ENCODE assay signal across 15 cellular contexts in the genomic region with DNA sequence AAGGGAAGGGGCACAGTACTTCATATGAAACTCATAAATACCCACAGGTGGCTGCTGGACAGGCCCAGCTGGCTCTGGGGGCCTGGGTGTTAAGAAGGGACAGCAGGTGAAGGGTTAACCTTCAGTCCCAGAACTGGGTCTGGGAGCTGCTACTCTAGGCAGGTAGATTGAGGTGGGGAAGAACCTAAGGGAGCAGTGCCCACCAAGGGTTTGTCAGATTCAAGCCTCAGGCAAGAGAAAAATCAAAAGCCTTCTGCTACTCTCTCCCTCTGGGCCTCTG. TPM values are rescaled to one million over a fixed set of nuclear protein-coding genes. Genes with fewer than 3 reads are reported as not detected.
A peak's percentile ranks its signal among the peaks of the same experiment; 100 is the strongest.
DNase-seq lines count a peak whose midpoint lies in the region; ATAC-seq and TF ChIP-seq lines count a peak whose summit lies in the region.
"Had no signal": no experiment of that assay in that cellular context is flagged by ENCODE, and none has a peak within 500 bp of the region (broad histone marks: within the 10 kb centered on the region; RNA-seq: fewer than 3 reads in every experiment).

No MANE protein-coding gene starts in this region.

- POLR2A ChIA-PET in AG04450 (lab: Yijun Ruan, JAX) = interaction anchor here (0.6 to 1.8 kb wide), 4 partner anchors 12 to 187 kb away, joined by 3 to 21 read pairs (median 6); a partner anchor contains a TSS

- no peaks in the 10 kb centered on the region for H3K27me3 ChIP-seq in AG04450 (ENCODE audit: control insufficient read depth, insufficient read depth, low read length)
- H3K27me3 ChIP-seq: esophagus squamous epithelium, left lung, MG63 had no signal

- TF ChIP-seq CTCF in AG04450 (IDR thresholded peaks at IDR 0.05; ENCODE audit: low read depth, low read length) (no peak), GM13976 (IDR thresholded peaks at IDR 0.05; ENCODE audit: borderline replicate concordance, control extremely low read depth, extremely low read depth, insufficient read depth, missing control alignments) (no peak)

- ATAC-seq in GM18511 (IDR thresholded peaks at IDR 0.05; ENCODE audit: unreplicated experiment) = no peak
- ATAC-seq: left lung, natural killer cell, sciatic nerve, T-helper 17 cell had no signal

- peak overlapping the region; percentile 39 for H3K27ac ChIP-seq in AG04450 (ENCODE audit: low read depth, low read length)
- H3K27ac ChIP-seq in SK-N-MC = peak overlapping the region; percentile 31; the same call in 1 of the 2 replicates
- H3K27ac ChIP-seq: left lung had no signal

- H3K4me3 ChIP-seq in AG04450 (ENCODE audit: low read depth, low read length) (no peak overlapping the region), SK-N-MC (no peak overlapping the region)
- H3K4me3 ChIP-seq: esophagus squamous epithelium, HAP-1, left lung, MG63 had no signal

- no peak for DNase-seq in AG04450 (ENCODE audit: low read depth, low spot score)
- DNase-seq in GM13976 (ENCODE audit: low spot score) = peak; percentile 41
- no peak for DNase-seq in SK-N-MC (ENCODE audit: low read depth, low spot score)
- DNase-seq in iPS-NIHi11 (ENCODE audit: low spot score) = peak; percentile 31
- DNase-seq in NCI-H2171 treated with DMSO at 0.1 percent for 48 hours (lab: John Stamatoyannopoulos, UW) = no peak
- DNase-seq in activated effector memory CD4-positive, alpha-beta T cell treated with Interleukin-2 at 50 U/mL for 16 hours = no peak
- DNase-seq: esophagus squamous epithelium, MG63, natural killer cell, NCI-H2171, T-helper 17 cell had no signal

- H3K9me3 ChIP-seq in AG04450 (ENCODE audit: control insufficient read depth, insufficient read depth, low read length) = no peaks in the 10 kb centered on the region; the same call in 1 of the 2 replicates
- H3K9me3 ChIP-seq in SK-N-MC (ENCODE audit: low read depth, low read length) = no peaks in the 10 kb centered on the region
- H3K9me3 ChIP-seq: esophagus squamous epithelium, HAP-1, left lung, MG63 had no signal

- peaks cover 49% of the 10 kb centered on the region for H3K36me3 ChIP-seq in SK-N-MC (ENCODE audit: insufficient read depth, low read length)

- CTCF ChIA-PET in AG04450 (lab: Charles Lee) = no interaction called here

- in situ Hi-C loops in GM13976 (cut with MboI; ENCODE audit: low sequenced_read_pairs, unreplicated experiment) = no loop called here

- H3K9ac ChIP-seq in SK-N-MC (ENCODE audit: insufficient read length) = no peak overlapping the region

RNA-seq across cellular contexts. Expression of a gene that starts 5.6 kb away (rescaled TPM):
- polyA plus RNA-seq in AG04450 (2011; rRNA removed) = 2,636 and 2,921 TPM in 2 replicates
- 853 and 1,025 TPM in 2 replicates for polyA minus RNA-seq in AG04450 (2011; rRNA and poly(A)+ RNA removed)

RNA-seq across cellular contexts. Expression of a gene that starts 21.7 kb away (rescaled TPM):
- polyA plus RNA-seq in AG04450 (2011; rRNA removed) = 7.0 and 7.1 TPM in 2 replicates
- polyA minus RNA-seq in AG04450 (2011; rRNA and poly(A)+ RNA removed) = 7.9 and 10.2 TPM in 2 replicates

RNA-seq across cellular contexts. Expression of a gene that starts 23.1 kb away (rescaled TPM):
- polyA plus RNA-seq in AG04450 (2011; rRNA removed) = 16.6 and 22.8 TPM in 2 replicates
- polyA minus RNA-seq in AG04450 (2011; rRNA and poly(A)+ RNA removed) = 11.8 and 14.9 TPM in 2 replicates

RNA-seq across cellular contexts. Expression of a gene that starts 38.9 kb away (rescaled TPM):
- not detected in 2 replicates for polyA plus RNA-seq in AG04450 (2011; rRNA removed)
- polyA minus RNA-seq in AG04450 (2011; rRNA and poly(A)+ RNA removed) = not detected in 2 replicates

Comparison
In these comparisons a context has a peak if more than half of its experiments do, and no peak if none do; other contexts are left out.
1. DNase-seq: peak in GM13976 (single experiment) and iPS-NIHi11 (single experiment); none in AG04450 (single experiment), SK-N-MC (single experiment), NCI-H2171 treated with DMSO at 0.1 percent for 48 hours (single experiment) and activated effector memory CD4-positive, alpha-beta T cell treated with Interleukin-2 at 50 U/mL for 16 hours (single experiment).